8 cellular contexts compared by ENCODE assay signal in the genomic region with DNA sequence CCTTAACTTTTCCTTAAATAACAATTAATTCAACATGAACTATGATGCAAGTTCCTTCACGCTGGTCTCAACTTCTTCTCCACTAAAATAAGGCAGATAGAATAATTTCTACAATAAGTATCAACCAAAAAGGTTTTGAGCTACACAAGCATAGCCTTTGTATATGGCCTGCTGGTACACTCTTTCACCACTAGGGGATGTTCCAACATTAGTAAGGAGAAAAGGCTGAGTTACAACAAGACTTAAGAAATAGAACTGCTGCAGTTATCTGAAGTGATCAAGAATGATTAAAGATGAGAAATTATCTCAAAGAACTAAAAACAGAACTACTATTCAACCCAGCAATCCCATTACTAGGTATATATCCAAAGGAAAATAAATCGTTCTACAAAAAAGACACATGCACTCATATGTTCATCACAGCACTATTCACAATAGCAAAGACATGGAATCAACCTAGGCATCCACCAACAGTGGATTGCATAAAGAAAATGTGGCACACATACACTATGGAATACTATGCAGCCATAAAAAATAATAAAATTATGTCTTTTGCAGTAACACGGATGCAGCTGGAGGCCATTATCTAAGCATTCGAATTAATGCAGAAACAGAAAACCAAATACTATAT. TPM values are rescaled to one million over a fixed set of nuclear protein-coding genes. Genes with fewer than 3 reads are reported as not detected.
DNase-seq lines count a peak whose midpoint lies in the region; ATAC-seq and TF ChIP-seq lines count a peak whose summit lies in the region.

No MANE protein-coding gene starts in this region.

- no peaks in the 10 kb centered on the region for H3K9me3 ChIP-seq in hepatocyte (ENCODE audit: low read depth)
- no peaks in the 10 kb centered on the region for H3K9me3 ChIP-seq in spleen

- TF ChIP-seq CTCF in BJ (IDR thresholded peaks at IDR 0.05; ENCODE audit: insufficient read depth, low read depth, low read length) (peak; percentile 99), hepatocyte (IDR thresholded peaks at IDR 0.05; ENCODE audit: poor library complexity) (peak; percentile 89), spleen (IDR thresholded peaks at IDR 0.05 in 8 of 11, conservative IDR thresholded peaks at IDR 0.05 in 3 of 11) (peak; percentile 79 to 95 (median 90))

- WGBS in hepatocyte (ENCODE audit: low lambda C conversion rate, missing lambda C conversion rate), result 81% methylated on average over 4 of the region's 4 CpGs
- whole genome bisulfite sequencing in spleen, 5 donors, result 68 to 73% (median 70%) methylated on average over 4 of the region's 4 CpGs

- ATAC-seq in GM18498 (IDR thresholded peaks at IDR 0.05; ENCODE audit: unreplicated experiment) (peak; percentile 81), HG03064 (IDR thresholded peaks at IDR 0.05; ENCODE audit: low read depth, unreplicated experiment) (peak; percentile 67)

- H3K27me3 ChIP-seq in BJ (ENCODE audit: control insufficient read depth, insufficient read depth, low read length) (no peaks in the 10 kb centered on the region), hepatocyte (no peaks in the 10 kb centered on the region), spleen (replicated peaks in 1 of 7) (no peaks in the 10 kb centered on the region)

- H3K4me3 ChIP-seq in BJ (ENCODE audit: low read depth, low read length) (no peak overlapping the region), hepatocyte (no peak overlapping the region), spleen (no peak overlapping the region)

- CTCF ChIA-PET in BJ (lab: Yijun Ruan, JAX), result interaction anchor here (0.6 to 6.1 kb wide), 19 partner anchors 9 to 142 kb away, joined by 3 to 62 read pairs (median 4); no protein-coding TSS in a partner anchor

- POLR2A ChIA-PET in BJ (lab: Charles Lee), result interaction anchor here (0.6 to 0.7 kb wide), 2 partner anchors 23 to 93 kb away, joined by 3 to 4 read pairs; no protein-coding TSS in a partner anchor

- peaks cover 5% of the 10 kb centered on the region for H3K4me1 ChIP-seq in hepatocyte (ENCODE audit: insufficient read depth)
- H3K4me1 ChIP-seq in spleen, result peaks cover 7 to 80% (median 26%) of the 10 kb centered on the region in 6 donors

- intact Hi-C loops in spleen (cut with DNase I; ENCODE audit: low total_unique reads), result loop anchor here (5.0 kb wide), 2 partner anchors 105 to 125 kb away; no protein-coding TSS in a partner anchor

- H3K79me2 ChIP-seq in hepatocyte, result peaks cover 96% of the 10 kb centered on the region

- H3K9me2 ChIP-seq in hepatocyte (replicated peaks; ENCODE audit: insufficient read depth), result no peaks in the 10 kb centered on the region

- no peak for DNase-seq in BJ (ENCODE audit: low read depth)
- DNase-seq in NCI-H2227 treated with DMSO at 0.1 percent for 48 hours (lab: John Stamatoyannopoulos, UW), result peak; percentile 38
- peak; percentile 81 for DNase-seq in amniotic epithelial cell (ENCODE audit: low read depth)
- peak; percentile 73 for DNase-seq in hepatocyte (ENCODE audit: low spot score)
- DNase-seq in spleen, result no peak
- no peak for DNase-seq in activated CD8-positive, alpha-beta memory T cell treated with anti-CD3 and anti-CD28 coated beads, Interleukin-2, amount 50 U/mL, for 4 hours

- peaks cover 22% of the 10 kb centered on the region for H4K20me1 ChIP-seq in hepatocyte (ENCODE audit: insufficient read depth, poor library complexity, severe bottlenecking)

- H3K4me2 ChIP-seq in hepatocyte, result no peak overlapping the region

- H3K36me3 ChIP-seq in BJ (ENCODE audit: control insufficient read depth, insufficient read depth, low read length), result no peaks in the 10 kb centered on the region
- no peaks in the 10 kb centered on the region for H3K36me3 ChIP-seq in hepatocyte (replicated peaks; ENCODE audit: insufficient read depth, low read depth)
- H3K36me3 ChIP-seq in spleen, result no peaks in the 10 kb centered on the region

- no peak for TF ChIP-seq POLR2A in spleen (IDR thresholded peaks at IDR 0.05)

- no peak overlapping the region for H2AFZ ChIP-seq in hepatocyte

- H3K27ac ChIP-seq in hepatocyte, result no peak overlapping the region
- H3K27ac ChIP-seq in spleen, result no peak overlapping the region

RNA-seq across cellular contexts. Expression of gene ATP13A3, which starts 14.4 kb away (rescaled TPM):
- polyA plus RNA-seq in BJ (2011; rRNA removed), result 47.1 and 96.3 TPM in 2 replicates
- 68.2 and 83.7 TPM in 2 replicates for polyA minus RNA-seq in BJ (2011; rRNA and poly(A)+ RNA removed)
- total RNA-seq in hepatocyte, result 107 and 131 TPM in 2 replicates
- 18.3 and 20.5 TPM in 2 replicates for polyA plus RNA-seq in hepatocyte
- total RNA-seq in spleen, result 100 to 1,000 TPM in 2 of 7 donors, 10 to 100 TPM in 5; 69.4 to 142 (median 87.5) TPM
- polyA plus RNA-seq in spleen, result 10 to 100 TPM; 10.3 to 14.5 (median 11.0) TPM

Comparison
In these comparisons a context has a peak if more than half of its experiments do, and no peak if none do; other contexts are left out.
1. DNase-seq: peak in NCI-H2227 treated with DMSO at 0.1 percent for 48 hours (single experiment), amniotic epithelial cell (single experiment) and hepatocyte (single experiment); none in BJ (single experiment), spleen (single experiment) and activated CD8-positive, alpha-beta memory T cell treated with anti-CD3 and anti-CD28 coated beads, Interleukin-2, amount 50 U/mL, for 4 hours (single experiment).
2. Peak in every context shown above with its lines, with median percentiles within 50 percentile points of each other: CTCF ChIP-seq.